23 cellular contexts compared by ENCODE assay signal in the genomic region with DNA sequence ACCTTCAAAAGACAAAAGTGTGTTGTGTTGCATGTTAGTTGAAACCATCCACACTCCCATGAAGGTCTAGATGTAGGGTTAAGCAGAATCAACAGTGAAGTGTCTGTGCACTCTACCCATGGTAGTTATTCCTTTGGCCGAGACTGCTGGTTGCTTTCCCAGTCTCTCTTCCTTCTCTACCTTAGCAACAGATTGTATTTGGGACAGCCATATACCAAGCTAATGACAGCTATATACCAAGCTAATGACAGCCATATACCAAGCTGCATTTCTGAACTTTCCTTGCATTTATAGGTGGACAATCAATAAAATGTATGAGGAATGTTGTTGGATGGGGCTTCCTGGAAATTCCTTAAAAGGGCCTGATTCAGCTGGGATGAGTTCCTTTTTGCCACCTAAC.
"Had no signal": no experiment of that assay in that cellular context is flagged by ENCODE, and none has a peak within 500 bp of the region (broad histone marks: within the 10 kb centered on the region; RNA-seq: fewer than 3 reads in every experiment).

No MANE protein-coding gene starts in this region.

- H3K27ac ChIP-seq: left ventricle myocardium inferior, ovary, right atrium auricular region, skin epidermis, spleen, suprapubic skin, thoracic aorta, tibial artery, upper lobe of right lung had no signal

- H3K4me3 ChIP-seq: left ventricle myocardium inferior, lung, ovary, right atrium auricular region, skin epidermis, spleen, suprapubic skin, thoracic aorta, tibial artery, upper lobe of right lung had no signal

- ATAC-seq: naive thymus-derived CD4-positive, alpha-beta T cell; natural killer cell treated with Interleukin-12 subunit alpha and Interleukin-12 subunit beta and Interleukin-15 and Interleukin-18, amount 100 ng/mL, for 72 hours; sciatic nerve; stimulated activated effector memory CD8-positive, alpha-beta T cell treated with anti-CD3 and anti-CD28 coated beads, Interleukin-12 subunit alpha, Interleukin-12 subunit beta, amount 100 ng/mL, for 72 hours; upper lobe of right lung had no signal

- H3K36me3 ChIP-seq: left ventricle myocardium inferior, ovary, right atrium auricular region, spleen, suprapubic skin, thoracic aorta, tibial artery, upper lobe of right lung had no signal

- FAIRE-seq: islet of Langerhans, urothelium cell line had no signal

- H3K4me1 ChIP-seq: left ventricle myocardium inferior, right atrium auricular region, spleen, suprapubic skin, tibial artery, upper lobe of right lung had no signal

- H3K9me3 ChIP-seq: left ventricle myocardium inferior, ovary, right atrium auricular region, spleen, suprapubic skin, thoracic aorta, tibial artery, upper lobe of right lung had no signal

- DNase-seq: hypothalamus; immature natural killer cell; kidney; left ventricle myocardium inferior; mesendoderm; naive thymus-derived CD4-positive, alpha-beta T cell; ovary; spleen; stimulated activated CD4-positive, alpha-beta T cell treated with anti-CD3 and anti-CD28 coated beads, Interleukin-4, amount 100 ng/mL, for 24 hours; stimulated activated naive CD4-positive, alpha-beta T cell; tibial artery; trophoblast cell; upper lobe of right lung had no signal
